ENCODE assay signal across 14 cellular contexts in the genomic region with DNA sequence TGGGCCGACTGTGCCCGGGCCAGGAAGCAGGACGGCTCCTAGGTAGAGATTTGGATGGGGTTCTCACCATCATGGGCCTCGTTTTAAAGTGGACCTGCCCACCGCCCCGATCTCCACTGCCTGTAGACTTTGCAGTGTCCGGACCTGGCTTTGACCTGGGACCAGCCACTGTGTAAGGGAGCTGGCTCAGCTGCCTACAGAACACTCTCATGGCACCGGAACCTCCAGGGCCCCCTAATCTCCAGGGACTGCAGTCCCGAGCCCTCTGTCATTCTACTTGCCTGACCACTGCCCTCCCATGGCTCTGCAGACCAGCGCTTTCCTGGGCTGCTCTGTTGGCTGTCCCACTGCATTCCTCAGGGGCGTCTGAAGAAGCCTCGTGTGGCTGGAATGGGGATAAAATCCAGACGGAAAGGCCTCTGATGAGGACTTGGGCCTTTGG.
DNase-seq lines count a peak whose midpoint lies in the region; ATAC-seq and TF ChIP-seq lines count a peak whose summit lies in the region.
"Had no signal": no experiment of that assay in that cellular context is flagged by ENCODE, and none has a peak within 500 bp of the region (broad histone marks: within the 10 kb centered on the region; RNA-seq: fewer than 3 reads in every experiment).

No MANE protein-coding gene starts in this region.

- 71% methylated on average over 12 of the region's 13 CpGs for WGBS in hepatocyte (ENCODE audit: low lambda C conversion rate, missing lambda C conversion rate)

- no peak overlapping the region for H2AFZ ChIP-seq in hepatocyte

- H4K20me1 ChIP-seq in hepatocyte (ENCODE audit: insufficient read depth, poor library complexity, severe bottlenecking) = no peaks in the 10 kb centered on the region

- no peaks in the 10 kb centered on the region for H3K36me3 ChIP-seq in hepatocyte (replicated peaks; ENCODE audit: insufficient read depth, low read depth)
- H3K36me3 ChIP-seq: HAP-1 had no signal

- no peak overlapping the region for H3K27ac ChIP-seq in hepatocyte

- H3K79me2 ChIP-seq in hepatocyte = no peaks in the 10 kb centered on the region

- H3K9me2 ChIP-seq in hepatocyte (replicated peaks; ENCODE audit: insufficient read depth) = no peaks in the 10 kb centered on the region

- TF ChIP-seq CTCF in hepatocyte (IDR thresholded peaks at IDR 0.05; ENCODE audit: poor library complexity) (peak; percentile 25), retinal pigment epithelial cell (conservative IDR thresholded peaks at IDR 0.05; ENCODE audit: low read depth, low read length) (peak; percentile 32)

- no peak overlapping the region for H3K4me3 ChIP-seq in hepatocyte
- no peak overlapping the region for H3K4me3 ChIP-seq in retinal pigment epithelial cell (ENCODE audit: low read length)
- H3K4me3 ChIP-seq: HAP-1 had no signal

- no peaks in the 10 kb centered on the region for H3K9me3 ChIP-seq in hepatocyte (ENCODE audit: low read depth)
- H3K9me3 ChIP-seq: HAP-1 had no signal

- DNase-seq in EL = peak; percentile 59
- DNase-seq in hepatocyte (ENCODE audit: low spot score) = peak; percentile 48
- peak; percentile 20 for DNase-seq in retinal pigment epithelial cell (ENCODE audit: low read depth)
- DNase-seq in dermis blood vessel endothelial cell = no peak
- DNase-seq: DND-41; effector CD8-positive, alpha-beta T cell; left colon; NCI-H187 treated with DMSO at 0.1 percent for 48 hours; RPMI8226 had no signal

- no peaks in the 10 kb centered on the region for H3K27me3 ChIP-seq in hepatocyte

- no peak overlapping the region for H3K4me2 ChIP-seq in hepatocyte

- peaks cover 7% of the 10 kb centered on the region for H3K4me1 ChIP-seq in hepatocyte (ENCODE audit: insufficient read depth)
- H3K4me1 ChIP-seq: HAP-1 had no signal

- ATAC-seq in SK-N-SH treated with all-trans-retinoic acid at 6 μM for 48 hours (peak; percentile 88), HG02678 (IDR thresholded peaks at IDR 0.05; ENCODE audit: unreplicated experiment) (no peak), GM21515 (IDR thresholded peaks at IDR 0.05; ENCODE audit: unreplicated experiment) (no peak), GM21529 (IDR thresholded peaks at IDR 0.05; ENCODE audit: unreplicated experiment) (no peak)
- ATAC-seq: left colon had no signal

TF ChIP-seq in SK-N-SH treated with all-trans-retinoic acid at 6 μM for 48 hours, 23 proteins besides CTCF, POLR2A, EP300 and RAD21:
- TF ChIP-seq TCF4 (CRISPR knock-in tag; IDR thresholded peaks at IDR 0.05; ENCODE audit: borderline replicate concordance) (no peak), TOX (CRISPR knock-in tag; IDR thresholded peaks at IDR 0.05; ENCODE audit: borderline replicate concordance) (no peak), ZNF8 (CRISPR knock-in tag; IDR thresholded peaks at IDR 0.05) (no peak), ZNF70 (CRISPR knock-in tag; IDR thresholded peaks at IDR 0.05) (no peak), ZNF565 (CRISPR knock-in tag; conservative IDR thresholded peaks at IDR 0.05; ENCODE audit: low read depth) (no peak), ZC3H10 (CRISPR knock-in tag; IDR thresholded peaks at IDR 0.05) (no peak)
